Comparison of ENCODE assay signal across 9 cellular contexts in genomic region chr1:24392982-24393645, GRCh38. TPM values are rescaled to one million over a fixed set of nuclear protein-coding genes. Genes with fewer than 3 reads are reported as not detected.
DNase-seq lines count a peak whose midpoint lies in the region; ATAC-seq lines count a peak whose summit lies in the region.
"Had no signal": no experiment of that assay in that cellular context is flagged by ENCODE, and none has a peak within 500 bp of the region (broad histone marks: within the 10 kb centered on the region; RNA-seq: fewer than 3 reads in every experiment).

No MANE protein-coding gene starts in this region.

- H3K27ac Mint-ChIP-seq in activated CD4-positive, alpha-beta memory T cell treated with anti-CD3 and anti-CD28 coated beads, Interleukin-2, amount 10 ng/mL, durations not matched to agents 7 days and 5 days = peak overlapping the region; percentile 15
- peak overlapping the region; percentile 76 to 95 (median 94) for H3K27ac Mint-ChIP-seq in naive thymus-derived CD8-positive, alpha-beta T cell
- H3K27ac Mint-ChIP-seq in immature natural killer cell = no peak overlapping the region

- POLR2A ChIA-PET in activated CD4-positive, alpha-beta memory T cell treated with anti-CD3 and anti-CD28 coated beads, Interleukin-2, amount 10 ng/mL, durations not matched to agents 7 days and 5 days (lab: Charles Lee) = interaction anchor here (0.7 to 3.4 kb wide), 13 partner anchors 9 to 434 kb away, joined by 3 to 32 read pairs (median 3); partner anchors contain the start of genes NIPAL3, PNRC2, RCAN3 and STPG1
- POLR2A ChIA-PET in naive thymus-derived CD8-positive, alpha-beta T cell (lab: Charles Lee) = interaction anchor here (0.8 to 3.8 kb wide), 9 partner anchors 15 to 205 kb away, joined by 3 to 16 read pairs (median 3); partner anchors contain the start of genes NIPAL3, RCAN3 and STPG1

- peak; percentile 41 for ATAC-seq in HG03175 (IDR thresholded peaks at IDR 0.05; ENCODE audit: unreplicated experiment)
- ATAC-seq in naive thymus-derived CD8-positive, alpha-beta T cell = peak; percentile 45 to 59
- ATAC-seq in GM18520 (IDR thresholded peaks at IDR 0.05; ENCODE audit: unreplicated experiment) = no peak
- ATAC-seq in HG03460 (IDR thresholded peaks at IDR 0.05; ENCODE audit: unreplicated experiment) = no peak

- DNase-seq in DMS53 (lab: John Stamatoyannopoulos, UW) (peak; percentile 59), immature natural killer cell (no peak), DMS79 (lab: John Stamatoyannopoulos, UW) (no peak)
- no peak for DNase-seq in activated CD4-positive, alpha-beta memory T cell treated with anti-CD3 and anti-CD28 coated beads, Interleukin-2, amount 10 ng/mL, durations not matched to agents 7 days and 5 days
- DNase-seq in naive thymus-derived CD8-positive, alpha-beta T cell = peak in 3 of 10 donors; percentile 18 to 37 (median 34)

- no peaks in the 10 kb centered on the region for H3K27me3 Mint-ChIP-seq in activated CD4-positive, alpha-beta memory T cell treated with anti-CD3 and anti-CD28 coated beads, Interleukin-2, amount 10 ng/mL, durations not matched to agents 7 days and 5 days
- no peaks in the 10 kb centered on the region for H3K27me3 Mint-ChIP-seq in naive thymus-derived CD8-positive, alpha-beta T cell
- peaks cover 2 to 3% (median 3%) of the 10 kb centered on the region in 3 donors for H3K27me3 Mint-ChIP-seq in immature natural killer cell (ENCODE audit: low read depth in 3 of 3)
- H3K27me3 Mint-ChIP-seq: effector memory CD8-positive, alpha-beta T cell had no signal

- CTCF ChIA-PET in activated CD4-positive, alpha-beta memory T cell treated with anti-CD3 and anti-CD28 coated beads, Interleukin-2, amount 10 ng/mL, durations not matched to agents 7 days and 5 days (lab: Charles Lee) = interaction anchor here (0.5 to 8.1 kb wide), 31 partner anchors 9 to 1588 kb away, joined by 3 to 441 read pairs (median 10); partner anchors contain the start of genes GRHL3, IFNLR1, NIPAL3 and STPG1

- no peaks in the 10 kb centered on the region for H3K9me3 Mint-ChIP-seq in activated CD4-positive, alpha-beta memory T cell treated with anti-CD3 and anti-CD28 coated beads, Interleukin-2, amount 10 ng/mL, durations not matched to agents 7 days and 5 days
- H3K9me3 Mint-ChIP-seq in naive thymus-derived CD8-positive, alpha-beta T cell = no peaks in the 10 kb centered on the region
- no peaks in the 10 kb centered on the region for H3K9me3 Mint-ChIP-seq in immature natural killer cell
- H3K9me3 Mint-ChIP-seq: effector memory CD8-positive, alpha-beta T cell had no signal

- no peak overlapping the region for H3K4me3 Mint-ChIP-seq in activated CD4-positive, alpha-beta memory T cell treated with anti-CD3 and anti-CD28 coated beads, Interleukin-2, amount 10 ng/mL, durations not matched to agents 7 days and 5 days
- peak overlapping the region in 8 of 10 donors; percentile 0 to 77 (median 15) for H3K4me3 Mint-ChIP-seq in naive thymus-derived CD8-positive, alpha-beta T cell
- H3K4me3 Mint-ChIP-seq in immature natural killer cell = no peak overlapping the region

- H3K36me3 Mint-ChIP-seq in activated CD4-positive, alpha-beta memory T cell treated with anti-CD3 and anti-CD28 coated beads, Interleukin-2, amount 10 ng/mL, durations not matched to agents 7 days and 5 days (ENCODE audit: low read depth) = peaks cover 14% of the 10 kb centered on the region
- peaks cover 0 to 17% (median 5%) of the 10 kb centered on the region in 3 donors for H3K36me3 Mint-ChIP-seq in naive thymus-derived CD8-positive, alpha-beta T cell
- H3K36me3 Mint-ChIP-seq in immature natural killer cell = no peaks in the 10 kb centered on the region

- peaks cover 25% of the 10 kb centered on the region for H3K4me1 Mint-ChIP-seq in activated CD4-positive, alpha-beta memory T cell treated with anti-CD3 and anti-CD28 coated beads, Interleukin-2, amount 10 ng/mL, durations not matched to agents 7 days and 5 days
- H3K4me1 Mint-ChIP-seq in naive thymus-derived CD8-positive, alpha-beta T cell = peaks cover 18 to 33% (median 30%) of the 10 kb centered on the region in 4 donors
- peaks cover 7% of the 10 kb centered on the region in 2 donors for H3K4me1 Mint-ChIP-seq in immature natural killer cell

RNA-seq across cellular contexts. Expression of gene STPG1, which starts 20.5 kb away (rescaled TPM):
- 1 to 10 TPM; 9.1 to 9.5 TPM for total RNA-seq in activated CD4-positive, alpha-beta memory T cell treated with anti-CD3 and anti-CD28 coated beads, Interleukin-2, amount 10 ng/mL, durations not matched to agents 7 days and 5 days
- 1 to 10 TPM; 5.5 to 5.9 TPM for total RNA-seq in naive thymus-derived CD8-positive, alpha-beta T cell
- polyA plus RNA-seq in naive thymus-derived CD8-positive, alpha-beta T cell = 1 to 10 TPM; 4.1 to 6.8 (median 6.1) TPM
- polyA plus RNA-seq in immature natural killer cell = under 1 TPM in 2 of 3 donors, not detected in 1; 0.42 to 0.62 TPM

RNA-seq across cellular contexts. Expression of gene NIPAL3, which starts 22.5 kb away (rescaled TPM):
- total RNA-seq in activated CD4-positive, alpha-beta memory T cell treated with anti-CD3 and anti-CD28 coated beads, Interleukin-2, amount 10 ng/mL, durations not matched to agents 7 days and 5 days = 10 to 100 TPM; 51.8 to 53.5 TPM
- 10 to 100 TPM; 58.3 to 59.3 TPM for total RNA-seq in naive thymus-derived CD8-positive, alpha-beta T cell
- polyA plus RNA-seq in naive thymus-derived CD8-positive, alpha-beta T cell = 10 to 100 TPM; 57.5 to 90.4 (median 89.5) TPM
- polyA plus RNA-seq in immature natural killer cell = 10 to 100 TPM; 23.9 to 42.3 (median 38.5) TPM

Comparison
In these comparisons a context has a peak if more than half of its experiments do, and no peak if none do; other contexts are left out.
1. ATAC-seq: peak in HG03175 (single experiment) and naive thymus-derived CD8-positive, alpha-beta T cell (2 of 2); none in GM18520 (single experiment) and HG03460 (single experiment).
2. H3K27ac Mint-ChIP-seq: peak in activated CD4-positive, alpha-beta memory T cell treated with anti-CD3 and anti-CD28 coated beads, Interleukin-2, amount 10 ng/mL, durations not matched to agents 7 days and 5 days (single experiment) and naive thymus-derived CD8-positive, alpha-beta T cell (10 of 10); none in immature natural killer cell (0 of 6).
3. H3K4me3 Mint-ChIP-seq: peak in naive thymus-derived CD8-positive, alpha-beta T cell (8 of 10); none in activated CD4-positive, alpha-beta memory T cell treated with anti-CD3 and anti-CD28 coated beads, Interleukin-2, amount 10 ng/mL, durations not matched to agents 7 days and 5 days (single experiment) and immature natural killer cell (0 of 5).